1 cellular context compared by ENCODE assay signal in the genomic region with DNA sequence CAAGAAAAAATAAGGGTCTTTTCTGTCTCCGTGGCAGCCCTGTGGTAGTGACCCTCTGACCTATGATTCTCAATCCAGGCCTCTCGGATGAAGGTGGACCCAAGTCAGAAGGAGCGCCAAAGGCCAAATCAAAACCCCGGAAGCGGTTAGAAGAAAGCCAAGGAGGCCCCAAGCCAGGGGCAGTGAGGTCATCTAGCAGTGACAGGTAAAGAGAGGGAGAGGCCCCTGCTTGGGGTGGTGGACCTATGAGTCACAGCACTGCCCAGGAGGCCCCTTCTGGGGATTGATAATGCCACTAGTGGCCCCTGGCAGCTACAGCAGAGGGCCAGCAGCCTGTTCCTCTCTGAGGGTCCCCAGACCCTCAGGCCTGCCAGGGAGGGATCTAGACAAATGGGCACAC.
A peak's percentile ranks its signal among the peaks of the same experiment; 100 is the strongest.
TF ChIP-seq lines count a peak whose summit lies in the region.

No MANE protein-coding gene starts in this region.

TF ChIP-seq in HepG2, 621 proteins besides CTCF, POLR2A, EP300 and RAD21 (continued from another document):
- TF ChIP-seq MXD4 (CRISPR knock-in tag; IDR thresholded peaks at IDR 0.05) (peak; percentile 58; the same call in 1 of the 2 replicates), ZBTB3 (CRISPR knock-in tag; IDR thresholded peaks at IDR 0.05; ENCODE audit: borderline replicate concordance, low read depth) (peak; percentile 34; the same call in 1 of the 2 replicates), TOE1 (CRISPR knock-in tag; IDR thresholded peaks at IDR 0.05) (no peak), RNF219 (CRISPR knock-in tag; IDR thresholded peaks at IDR 0.05) (0 out of 2 replicates have a peak, but pooled peaks have one; percentile 49), ZMYM3 (CRISPR knock-in tag; IDR thresholded peaks at IDR 0.05) (peak; percentile 83), RXRB (CRISPR knock-in tag; IDR thresholded peaks at IDR 0.05; ENCODE audit: borderline replicate concordance) (peak; percentile 93), KMT2B (CRISPR knock-in tag; IDR thresholded peaks at IDR 0.05) (peak; percentile 38; the same call in 1 of the 2 replicates), NFRKB (IDR thresholded peaks at IDR 0.05) (no peak), PHF20 (CRISPR knock-in tag; IDR thresholded peaks at IDR 0.05) (peak; percentile 54; the same call in 1 of the 2 replicates), HNRNPH1 (optimal IDR thresholded peaks at IDR 0.05; ENCODE audit: low read depth, low read length) (no peak), XRCC5 (optimal IDR thresholded peaks at IDR 0.05; ENCODE audit: low read length) (peak; percentile 76), ZBTB7B (CRISPR knock-in tag; IDR thresholded peaks at IDR 0.05) (peak; percentile 93), DNMT3B (CRISPR knock-in tag; conservative IDR thresholded peaks at IDR 0.05) (0 out of 2 replicates have a peak, but pooled peaks have one; percentile 78), SOX13 (IDR thresholded peaks at IDR 0.05) (peak; percentile 69; the same call in 1 of the 2 replicates), SOX13 (CRISPR knock-in tag; conservative IDR thresholded peaks at IDR 0.05 in 1 of 2, IDR thresholded peaks at IDR 0.05 in 1 of 2) (peak in 1 of 2 experiments; percentile 87; a peak in 2 of 4 replicates), GABPB1 (CRISPR knock-in tag; IDR thresholded peaks at IDR 0.05) (peak; percentile 77), ZNF530 (CRISPR knock-in tag; IDR thresholded peaks at IDR 0.05; ENCODE audit: low read depth) (no peak), CREM (IDR thresholded peaks at IDR 0.05) (peak; percentile 90), CREM (CRISPR knock-in tag; IDR thresholded peaks at IDR 0.05) (no peak), SRSF9 (IDR thresholded peaks at IDR 0.05; ENCODE audit: borderline replicate concordance, insufficient read depth, low read depth, low read length, poor library complexity, severe bottlenecking) (no peak), ZMYM4 (CRISPR knock-in tag; IDR thresholded peaks at IDR 0.05) (peak; percentile 71), ZMAT3 (CRISPR knock-in tag; conservative IDR thresholded peaks at IDR 0.05) (no peak), ASH2L (IDR thresholded peaks at IDR 0.05; ENCODE audit: insufficient read length, low read depth, low read length) (peak; percentile 71), ZNF362 (CRISPR knock-in tag; IDR thresholded peaks at IDR 0.05; ENCODE audit: borderline replicate concordance) (peak; percentile 33; the same call in 1 of the 2 replicates), CBFB (CRISPR knock-in tag; IDR thresholded peaks at IDR 0.05) (peak; percentile 79; the same call in 1 of the 2 replicates), HOXA9 (CRISPR knock-in tag; IDR thresholded peaks at IDR 0.05; ENCODE audit: borderline replicate concordance) (no peak), JUN (CRISPR knock-in tag; IDR thresholded peaks at IDR 0.05) (peak; percentile 98), PRMT3 (CRISPR knock-in tag; IDR thresholded peaks at IDR 0.05; ENCODE audit: borderline replicate concordance, low read depth) (no peak), MAZ (IDR thresholded peaks at IDR 0.05; ENCODE audit: borderline replicate concordance, low read depth, low read length) (peak; percentile 86), MAZ (CRISPR knock-in tag; IDR thresholded peaks at IDR 0.05; ENCODE audit: low read depth) (peak; percentile 67), ZSCAN9 (CRISPR knock-in tag; IDR thresholded peaks at IDR 0.05; ENCODE audit: borderline replicate concordance) (peak; percentile 60; the same call in 1 of the 2 replicates), SP140L (CRISPR knock-in tag; IDR thresholded peaks at IDR 0.05; ENCODE audit: borderline replicate concordance) (no peak), CERS6 (CRISPR knock-in tag; IDR thresholded peaks at IDR 0.05) (no peak), ELF1 (CRISPR knock-in tag; IDR thresholded peaks at IDR 0.05) (peak; percentile 92), TCF7 (IDR thresholded peaks at IDR 0.05; ENCODE audit: low read depth) (peak; percentile 98), PHF5A (CRISPR knock-in tag; IDR thresholded peaks at IDR 0.05; ENCODE audit: low read depth, unreplicated experiment) (no peak), ZNF331 (CRISPR knock-in tag; IDR thresholded peaks at IDR 0.05) (peak; percentile 60; the same call in 1 of the 2 replicates), MTF1 (CRISPR knock-in tag; IDR thresholded peaks at IDR 0.05) (no peak), ELF4 (CRISPR knock-in tag; IDR thresholded peaks at IDR 0.05; ENCODE audit: borderline replicate concordance) (peak; percentile 81; the same call in 1 of the 2 replicates), ZNF205 (CRISPR knock-in tag; IDR thresholded peaks at IDR 0.05) (peak; percentile 78), HNF1A (IDR thresholded peaks at IDR 0.05; ENCODE audit: low read depth) (peak; percentile 70), HNF1A (CRISPR knock-in tag; IDR thresholded peaks at IDR 0.05; ENCODE audit: borderline replicate concordance) (0 out of 2 replicates have a peak, but pooled peaks have one; percentile 15)
- TF ChIP-seq, protein P1, sequence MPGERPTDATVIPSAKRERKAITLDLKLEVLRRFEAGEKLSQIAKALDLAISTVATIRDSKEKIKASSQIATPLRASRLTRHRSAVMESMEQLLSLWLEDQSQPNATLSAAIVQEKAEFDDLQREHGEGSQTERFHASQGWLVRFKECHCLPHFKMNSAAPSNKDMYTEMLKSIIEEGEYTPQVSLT (CRISPR knock-in tag; IDR thresholded peaks at IDR 0.05; ENCODE audit: borderline replicate concordance, low read depth): no peak
- TF ChIP-seq, protein P2, sequence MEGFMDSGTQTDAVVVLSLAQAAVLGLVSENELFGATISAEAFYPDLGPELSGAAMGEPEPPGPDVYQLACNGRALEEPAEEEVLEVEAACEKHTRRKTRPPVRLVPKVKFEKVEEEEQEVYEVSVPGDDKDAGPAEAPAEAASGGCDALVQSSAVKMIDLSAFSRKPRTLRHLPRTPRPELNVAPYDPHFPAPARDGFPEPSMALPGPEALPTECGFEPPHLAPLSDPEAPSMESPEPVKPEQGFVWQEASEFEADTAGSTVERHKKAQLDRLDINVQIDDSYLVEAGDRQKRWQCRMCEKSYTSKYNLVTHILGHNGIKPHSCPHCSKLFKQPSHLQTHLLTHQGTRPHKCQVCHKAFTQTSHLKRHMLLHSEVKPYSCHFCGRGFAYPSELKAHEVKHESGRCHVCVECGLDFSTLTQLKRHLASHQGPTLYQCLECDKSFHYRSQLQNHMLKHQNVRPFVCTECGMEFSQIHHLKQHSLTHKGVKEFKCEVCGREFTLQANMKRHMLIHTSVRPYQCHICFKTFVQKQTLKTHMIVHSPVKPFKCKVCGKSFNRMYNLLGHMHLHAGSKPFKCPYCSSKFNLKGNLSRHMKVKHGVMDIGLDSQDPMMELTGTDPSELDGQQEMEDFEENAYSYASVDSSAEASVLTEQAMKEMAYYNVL (CRISPR knock-in tag; IDR thresholded peaks at IDR 0.05; ENCODE audit: borderline replicate concordance): peak; percentile 58; the same call in 1 of the 2 replicates
- TF ChIP-seq, protein P3, sequence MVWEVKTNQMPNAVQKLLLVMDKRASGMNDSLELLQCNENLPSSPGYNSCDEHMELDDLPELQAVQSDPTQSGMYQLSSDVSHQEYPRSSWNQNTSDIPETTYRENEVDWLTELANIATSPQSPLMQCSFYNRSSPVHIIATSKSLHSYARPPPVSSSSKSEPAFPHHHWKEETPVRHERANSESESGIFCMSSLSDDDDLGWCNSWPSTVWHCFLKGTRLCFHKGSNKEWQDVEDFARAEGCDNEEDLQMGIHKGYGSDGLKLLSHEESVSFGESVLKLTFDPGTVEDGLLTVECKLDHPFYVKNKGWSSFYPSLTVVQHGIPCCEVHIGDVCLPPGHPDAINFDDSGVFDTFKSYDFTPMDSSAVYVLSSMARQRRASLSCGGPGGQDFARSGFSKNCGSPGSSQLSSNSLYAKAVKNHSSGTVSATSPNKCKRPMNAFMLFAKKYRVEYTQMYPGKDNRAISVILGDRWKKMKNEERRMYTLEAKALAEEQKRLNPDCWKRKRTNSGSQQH (CRISPR knock-in tag; IDR thresholded peaks at IDR 0.05; ENCODE audit: low read depth): peak; percentile 79; the same call in 1 of the 2 replicates
- TF ChIP-seq, protein P4, sequence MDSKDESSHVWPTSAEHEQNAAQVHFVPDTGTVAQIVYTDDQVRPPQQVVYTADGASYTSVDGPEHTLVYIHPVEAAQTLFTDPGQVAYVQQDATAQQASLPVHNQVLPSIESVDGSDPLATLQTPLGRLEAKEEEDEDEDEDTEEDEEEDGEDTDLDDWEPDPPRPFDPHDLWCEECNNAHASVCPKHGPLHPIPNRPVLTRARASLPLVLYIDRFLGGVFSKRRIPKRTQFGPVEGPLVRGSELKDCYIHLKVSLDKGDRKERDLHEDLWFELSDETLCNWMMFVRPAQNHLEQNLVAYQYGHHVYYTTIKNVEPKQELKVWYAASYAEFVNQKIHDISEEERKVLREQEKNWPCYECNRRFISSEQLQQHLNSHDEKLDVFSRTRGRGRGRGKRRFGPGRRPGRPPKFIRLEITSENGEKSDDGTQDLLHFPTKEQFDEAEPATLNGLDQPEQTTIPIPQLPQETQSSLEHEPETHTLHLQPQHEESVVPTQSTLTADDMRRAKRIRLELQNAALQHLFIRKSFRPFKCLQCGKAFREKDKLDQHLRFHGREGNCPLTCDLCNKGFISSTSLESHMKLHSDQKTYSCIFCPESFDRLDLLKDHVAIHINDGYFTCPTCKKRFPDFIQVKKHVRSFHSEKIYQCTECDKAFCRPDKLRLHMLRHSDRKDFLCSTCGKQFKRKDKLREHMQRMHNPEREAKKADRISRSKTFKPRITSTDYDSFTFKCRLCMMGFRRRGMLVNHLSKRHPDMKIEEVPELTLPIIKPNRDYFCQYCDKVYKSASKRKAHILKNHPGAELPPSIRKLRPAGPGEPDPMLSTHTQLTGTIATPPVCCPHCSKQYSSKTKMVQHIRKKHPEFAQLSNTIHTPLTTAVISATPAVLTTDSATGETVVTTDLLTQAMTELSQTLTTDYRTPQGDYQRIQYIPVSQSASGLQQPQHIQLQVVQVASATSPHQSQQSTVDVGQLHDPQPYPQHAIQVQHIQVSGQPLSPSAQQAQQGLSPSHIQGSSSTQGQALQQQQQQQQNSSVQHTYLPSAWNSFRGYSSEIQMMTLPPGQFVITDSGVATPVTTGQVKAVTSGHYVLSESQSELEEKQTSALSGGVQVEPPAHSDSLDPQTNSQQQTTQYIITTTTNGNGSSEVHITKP (CRISPR knock-in tag; IDR thresholded peaks at IDR 0.05; ENCODE audit: low read depth): peak; percentile 49; the same call in 1 of the 2 replicates
- TF ChIP-seq, protein P5, sequence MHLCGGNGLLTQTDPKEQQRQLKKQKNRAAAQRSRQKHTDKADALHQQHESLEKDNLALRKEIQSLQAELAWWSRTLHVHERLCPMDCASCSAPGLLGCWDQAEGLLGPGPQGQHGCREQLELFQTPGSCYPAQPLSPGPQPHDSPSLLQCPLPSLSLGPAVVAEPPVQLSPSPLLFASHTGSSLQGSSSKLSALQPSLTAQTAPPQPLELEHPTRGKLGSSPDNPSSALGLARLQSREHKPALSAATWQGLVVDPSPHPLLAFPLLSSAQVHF (CRISPR knock-in tag; IDR thresholded peaks at IDR 0.05): no peak
